In the genomic region with DNA sequence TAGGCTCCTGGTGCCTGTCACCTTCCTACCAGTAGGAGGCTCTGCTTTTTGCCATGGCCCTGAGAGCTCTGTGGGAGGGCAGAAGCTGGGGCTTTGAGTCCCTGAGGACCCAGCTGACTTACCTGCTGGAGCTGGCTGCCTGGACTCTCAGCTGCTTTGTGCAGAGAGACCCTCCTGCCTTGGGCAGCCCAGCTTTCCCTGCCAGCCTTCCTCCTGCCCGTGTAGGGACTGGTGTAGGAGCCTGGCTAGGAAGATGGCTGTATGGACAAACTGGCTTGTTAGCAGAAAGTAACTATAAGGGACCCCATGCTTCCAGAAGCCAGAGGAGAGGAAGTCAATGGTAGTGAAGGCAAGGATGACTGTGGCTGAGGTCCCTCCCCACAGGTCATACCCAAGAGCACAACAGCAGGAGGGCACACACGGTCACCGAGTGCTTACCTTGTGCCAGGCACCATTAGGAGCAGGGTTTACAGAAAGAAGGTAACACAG, we compare ENCODE assay signal across 8 cellular contexts. TPM values are rescaled to one million over a fixed set of nuclear protein-coding genes. Genes with fewer than 3 reads are reported as not detected.
DNase-seq lines count a peak whose midpoint lies in the region; ATAC-seq and TF ChIP-seq lines count a peak whose summit lies in the region.

No MANE protein-coding gene starts in this region.

- TF ChIP-seq CTCF in hepatocyte (IDR thresholded peaks at IDR 0.05; ENCODE audit: poor library complexity) (peak; percentile 50), testis (IDR thresholded peaks at IDR 0.05) (peak in 2 of 3 experiments; percentile 31 to 57)

- H3K4me3 Mint-ChIP-seq in CD8-positive, alpha-beta memory T cell: no peak overlapping the region
- H3K4me3 Mint-ChIP-seq in activated T-helper 17 cell treated with anti-CD3 and anti-CD28 coated beads, Interleukin-2, amount 50 U/mL, for 72 hours: no peak overlapping the region

- POLR2A ChIA-PET in CD8-positive, alpha-beta memory T cell (lab: Charles Lee): no interaction called here

- H3K36me3 ChIP-seq in CD8-positive, alpha-beta memory T cell (ENCODE audit: insufficient read depth, low read length): peaks cover 20% of the 10 kb centered on the region
- H3K36me3 ChIP-seq in hepatocyte (replicated peaks; ENCODE audit: insufficient read depth, low read depth): no peaks in the 10 kb centered on the region
- H3K36me3 ChIP-seq in testis (ENCODE audit: low read depth, missing control alignments): no peaks in the 10 kb centered on the region

- ATAC-seq in GM19438 (IDR thresholded peaks at IDR 0.05; ENCODE audit: low read depth, unreplicated experiment): peak; percentile 67
- ATAC-seq in activated T-helper 17 cell treated with anti-CD3 and anti-CD28 coated beads, Interleukin-2, amount 50 U/mL, for 72 hours (replicated peaks): peak; percentile 73
- ATAC-seq in GM18870 (IDR thresholded peaks at IDR 0.05; ENCODE audit: unreplicated experiment): no peak

- H3K27me3 ChIP-seq in CD8-positive, alpha-beta memory T cell (ENCODE audit: insufficient read depth, low read length, poor library complexity, severe bottlenecking): no peaks in the 10 kb centered on the region
- H3K27me3 ChIP-seq in hepatocyte (no peaks in the 10 kb centered on the region), testis (no peaks in the 10 kb centered on the region)

- H3K4me2 ChIP-seq in hepatocyte: no peak overlapping the region

- intact Hi-C loops in testis (cut with DNase I; ENCODE audit: low total_unique reads): no loop called here

- CTCF ChIA-PET in CD8-positive, alpha-beta memory T cell (lab: Charles Lee): interaction anchor here (0.9 to 2.9 kb wide), 9 partner anchors 10 to 293 kb away, joined by 3 to 14 read pairs (median 4); partner anchors contain the start of genes CELSR2, SARS1 and SORT1

- 78% methylated on average over 3 of the region's 3 CpGs for WGBS in hepatocyte (ENCODE audit: low lambda C conversion rate, missing lambda C conversion rate)
- WGBS in testis, 2 donors: 61 to 74% methylated on average over 3 of the region's 3 CpGs

- no peaks in the 10 kb centered on the region for H4K20me1 ChIP-seq in hepatocyte (ENCODE audit: insufficient read depth, poor library complexity, severe bottlenecking)

- peaks cover 21 to 22% (median 22%) of the 10 kb centered on the region in 3 donors for H3K4me1 Mint-ChIP-seq in CD8-positive, alpha-beta memory T cell
- H3K4me1 Mint-ChIP-seq in activated T-helper 17 cell treated with anti-CD3 and anti-CD28 coated beads, Interleukin-2, amount 50 U/mL, for 72 hours: peaks cover 12% of the 10 kb centered on the region

- no peak for DNase-seq in CD8-positive, alpha-beta memory T cell
- DNase-seq in NCI-H1105 treated with DMSO at 0.1 percent for 48 hours (lab: John Stamatoyannopoulos, UW) (peak; percentile 55), hepatocyte (ENCODE audit: low spot score) (peak; percentile 63), testis (peak; percentile 53), NCI-H1092 treated with DMSO at 0.1 percent for 48 hours (lab: John Stamatoyannopoulos, UW) (no peak)

- TF ChIP-seq POLR2A in testis (IDR thresholded peaks at IDR 0.05): no peak

- H3K4me3 ChIP-seq in CD8-positive, alpha-beta memory T cell (ENCODE audit: low read length): no peak overlapping the region
- H3K4me3 ChIP-seq in hepatocyte (no peak overlapping the region), testis (no peak overlapping the region)

- H3K9me3 ChIP-seq in CD8-positive, alpha-beta memory T cell (ENCODE audit: low read length): no peaks in the 10 kb centered on the region
- H3K9me3 ChIP-seq in hepatocyte (ENCODE audit: low read depth): no peaks in the 10 kb centered on the region
- no peaks in the 10 kb centered on the region for H3K9me3 ChIP-seq in testis

- H3K4me1 ChIP-seq in CD8-positive, alpha-beta memory T cell (ENCODE audit: insufficient read depth, low read length): peaks cover 12% of the 10 kb centered on the region
- H3K4me1 ChIP-seq in hepatocyte (ENCODE audit: insufficient read depth) (peaks cover 12% of the 10 kb centered on the region), testis (peaks cover 29% of the 10 kb centered on the region)

- no peak overlapping the region for H2AFZ ChIP-seq in hepatocyte

- no peak overlapping the region for H3K27ac ChIP-seq in CD8-positive, alpha-beta memory T cell (ENCODE audit: low read depth, low read length)
- no peak overlapping the region for H3K27ac ChIP-seq in hepatocyte
- H3K27ac ChIP-seq in testis: peak overlapping the region; percentile 8 to 68

- H3K36me3 Mint-ChIP-seq in CD8-positive, alpha-beta memory T cell: peaks cover 5 to 47% (median 12%) of the 10 kb centered on the region in 3 donors
- H3K36me3 Mint-ChIP-seq in activated T-helper 17 cell treated with anti-CD3 and anti-CD28 coated beads, Interleukin-2, amount 50 U/mL, for 72 hours (ENCODE audit: low read depth): peaks cover 45% of the 10 kb centered on the region

- H3K9me3 Mint-ChIP-seq in CD8-positive, alpha-beta memory T cell: no peaks in the 10 kb centered on the region
- no peaks in the 10 kb centered on the region for H3K9me3 Mint-ChIP-seq in activated T-helper 17 cell treated with anti-CD3 and anti-CD28 coated beads, Interleukin-2, amount 50 U/mL, for 72 hours

- peak overlapping the region in 6 of 8 donors; percentile 5 to 78 (median 38) for H3K27ac Mint-ChIP-seq in CD8-positive, alpha-beta memory T cell
- H3K27ac Mint-ChIP-seq in activated T-helper 17 cell treated with anti-CD3 and anti-CD28 coated beads, Interleukin-2, amount 50 U/mL, for 72 hours: peak overlapping the region; percentile 39

- H3K79me2 ChIP-seq in hepatocyte: no peaks in the 10 kb centered on the region

- no peaks in the 10 kb centered on the region for H3K9me2 ChIP-seq in hepatocyte (replicated peaks; ENCODE audit: insufficient read depth)

- peaks cover 0 to 6% of the 10 kb centered on the region in 2 donors for H3K27me3 Mint-ChIP-seq in CD8-positive, alpha-beta memory T cell
- peaks cover 9% of the 10 kb centered on the region for H3K27me3 Mint-ChIP-seq in activated T-helper 17 cell treated with anti-CD3 and anti-CD28 coated beads, Interleukin-2, amount 50 U/mL, for 72 hours

RNA-seq across cellular contexts. Expression of gene CELSR2, which starts 9.7 kb away (rescaled TPM):
- 1 to 10 TPM; 2.7 to 2.8 TPM for total RNA-seq in CD8-positive, alpha-beta memory T cell
- polyA plus RNA-seq in CD8-positive, alpha-beta memory T cell: 0.77 TPM
- total RNA-seq in activated T-helper 17 cell treated with anti-CD3 and anti-CD28 coated beads, Interleukin-2, amount 50 U/mL, for 72 hours: 1 to 10 TPM in 1 of 2 donors, under 1 TPM in 1; 0.77 to 1.3 TPM
- 2.6 and 3.7 TPM in 2 replicates for total RNA-seq in hepatocyte
- polyA plus RNA-seq in hepatocyte: 3.2 and 3.3 TPM in 2 replicates
- total RNA-seq in testis: 100 to 1,000 TPM; 107 to 140 TPM
- polyA plus RNA-seq in testis (ENCODE audit: insufficient read depth, low read depth, low replicate concordance): 59.6 TPM

RNA-seq across cellular contexts. Expression of gene SARS1, which starts 25.9 kb away (rescaled TPM):
- 100 to 1,000 TPM; 189 to 195 TPM for total RNA-seq in CD8-positive, alpha-beta memory T cell
- polyA plus RNA-seq in CD8-positive, alpha-beta memory T cell: 157 TPM
- 100 to 1,000 TPM; 116 to 168 TPM for total RNA-seq in activated T-helper 17 cell treated with anti-CD3 and anti-CD28 coated beads, Interleukin-2, amount 50 U/mL, for 72 hours
- total RNA-seq in hepatocyte (179 and 180 TPM in 2 replicates), testis (100 to 1,000 TPM; 112 to 149 TPM)
- polyA plus RNA-seq in hepatocyte (125 and 158 TPM in 2 replicates), testis (ENCODE audit: insufficient read depth, low read depth, low replicate concordance) (132 TPM)

RNA-seq across cellular contexts. Expression of gene PSRC1, which starts 43.3 kb away (rescaled TPM):
- total RNA-seq in CD8-positive, alpha-beta memory T cell: 1 to 10 TPM; 5.4 to 5.8 TPM
- polyA plus RNA-seq in CD8-positive, alpha-beta memory T cell: 0.59 TPM
- 10 to 100 TPM; 17.5 to 20.3 TPM for total RNA-seq in activated T-helper 17 cell treated with anti-CD3 and anti-CD28 coated beads, Interleukin-2, amount 50 U/mL, for 72 hours
- total RNA-seq in hepatocyte: 10.1 and 14.3 TPM in 2 replicates
- polyA plus RNA-seq in hepatocyte: 9.1 and 13.7 TPM in 2 replicates
- 10 to 100 TPM; 34.0 to 48.9 TPM for total RNA-seq in testis
- polyA plus RNA-seq in testis (ENCODE audit: insufficient read depth, low read depth, low replicate concordance): 24.0 TPM

Comparison
In these comparisons a context has a peak if more than half of its experiments do, and no peak if none do; other contexts are left out.
1. DNase-seq: peak in NCI-H1105 treated with DMSO at 0.1 percent for 48 hours (single experiment), hepatocyte (single experiment) and testis (single experiment); none in CD8-positive, alpha-beta memory T cell (0 of 5) and NCI-H1092 treated with DMSO at 0.1 percent for 48 hours (single experiment).
2. H3K27ac ChIP-seq: peak in testis (2 of 2); none in CD8-positive, alpha-beta memory T cell (single experiment) and hepatocyte (single experiment).
3. RNA of gene CELSR2, which starts 9.7 kb away (total RNA-seq): 107 to 140 TPM in testis; 2.6 to 3.7 TPM in hepatocyte, 2.7 to 2.8 TPM in CD8-positive, alpha-beta memory T cell and 0.77 to 1.3 TPM in activated T-helper 17 cell treated with anti-CD3 and anti-CD28 coated beads, Interleukin-2, amount 50 U/mL, for 72 hours; every median in the first group is over 10 times any median in the second.